Comparison of ENCODE assay signal across 8 cellular contexts in the genomic region with DNA sequence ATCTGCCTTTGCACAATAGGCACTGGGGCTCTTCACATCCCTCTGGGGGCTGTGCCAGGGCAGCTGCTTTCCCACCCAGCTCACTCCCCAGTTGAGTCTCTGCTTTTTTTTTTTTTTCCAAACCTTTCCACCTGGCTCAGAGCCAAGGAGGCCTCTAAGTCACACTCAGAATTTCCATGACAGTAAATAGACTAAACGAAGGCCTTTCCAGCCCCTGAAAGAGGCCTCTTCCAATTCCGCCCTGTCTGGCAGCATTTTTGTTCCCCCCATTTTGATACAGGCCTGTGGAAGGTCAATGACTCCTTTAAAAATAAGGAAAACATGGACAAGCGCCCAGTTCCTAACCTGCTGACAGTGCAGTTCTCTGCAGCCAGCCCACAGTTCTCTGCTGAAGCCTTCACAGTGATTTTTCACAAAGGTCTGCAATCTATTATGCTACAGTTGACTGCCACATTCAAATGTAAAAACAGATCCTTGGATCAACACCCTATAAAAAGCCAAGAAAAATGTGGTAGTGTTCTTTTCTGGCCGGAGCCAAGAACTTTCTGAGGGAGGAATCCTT.
A peak's percentile ranks its signal among the peaks of the same experiment; 100 is the strongest.
DNase-seq lines count a peak whose midpoint lies in the region; ATAC-seq and FAIRE-seq lines count a peak whose summit lies in the region.

No MANE protein-coding gene starts in this region.

- peak; percentile 27 for FAIRE-seq in islet of Langerhans (lab: Jason Lieb, UNC)

- no peak overlapping the region for H3K27ac ChIP-seq in substantia nigra (ENCODE audit: low read depth, low read length, poor library complexity, severe bottlenecking)

- DNase-seq in NCI-H128 (lab: John Stamatoyannopoulos, UW; ENCODE audit: unreplicated experiment) (peak; percentile 50), anterior cingulate cortex (lab: John Stamatoyannopoulos, UW) (peak in 43 of 58 donors; percentile 3 to 68 (median 38)), substantia nigra (lab: John Stamatoyannopoulos, UW) (peak in 36 of 49 donors; percentile 2 to 65 (median 34)), hepatic stellate cell (ENCODE audit: low spot score) (no peak), GF-D8 (lab: John Stamatoyannopoulos, UW) (no peak), NOMO-1 treated with dmso at 0.1 percent for 144 hours (lab: John Stamatoyannopoulos, UW; ENCODE audit: unreplicated experiment) (no peak)

- no peak for ATAC-seq in GM21526 (IDR thresholded peaks at IDR 0.05; ENCODE audit: low FRiP score, unreplicated experiment)

Comparison
In these comparisons a context has a peak if more than half of its experiments do, and no peak if none do; other contexts are left out.
1. DNase-seq: peak in NCI-H128 (single experiment), anterior cingulate cortex (43 of 58) and substantia nigra (36 of 49); none in hepatic stellate cell (single experiment), GF-D8 (single experiment) and NOMO-1 treated with dmso at 0.1 percent for 144 hours (single experiment).